Comparison of ENCODE assay signal across 19 cellular contexts in the genomic region with DNA sequence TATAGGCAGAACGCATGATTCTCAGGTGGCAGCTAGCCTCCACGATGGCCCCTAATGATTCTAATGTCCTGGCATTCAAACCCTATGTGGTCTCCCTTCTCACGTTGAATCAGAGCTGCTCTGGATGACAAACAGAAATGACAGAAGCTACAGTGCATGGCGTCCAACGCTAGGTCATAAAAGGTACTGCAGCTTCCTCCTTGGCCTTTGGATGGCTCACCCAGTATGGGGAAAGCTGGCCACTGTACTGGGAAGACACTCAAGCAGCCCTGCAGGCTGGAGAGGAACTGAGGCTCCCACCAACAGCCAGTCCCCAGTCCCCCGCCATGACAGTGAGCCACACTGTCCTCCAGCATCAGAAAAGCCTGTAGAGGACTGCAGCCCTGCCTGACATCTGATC.
DNase-seq lines count a peak whose midpoint lies in the region; ATAC-seq and TF ChIP-seq lines count a peak whose summit lies in the region.
"Had no signal": no experiment of that assay in that cellular context is flagged by ENCODE, and none has a peak within 500 bp of the region (broad histone marks: within the 10 kb centered on the region; RNA-seq: fewer than 3 reads in every experiment).

No MANE protein-coding gene starts in this region.

- H3K27me3 Mint-ChIP-seq in endodermal cell (ENCODE audit: insufficient read depth), result peaks cover 2% of the 10 kb centered on the region

- H2AFZ ChIP-seq in HCT116 (ENCODE audit: low read depth, low read length, poor library complexity, severe bottlenecking), result no peak overlapping the region

- H3K79me2 ChIP-seq in HCT116 (ENCODE audit: insufficient read depth, low read length), result no peaks in the 10 kb centered on the region

- H3K4me1 Mint-ChIP-seq in endodermal cell, result no peaks in the 10 kb centered on the region

- H3K4me3 Mint-ChIP-seq in endodermal cell, result no peak overlapping the region
- H3K4me3 Mint-ChIP-seq: CD4-positive, alpha-beta T cell had no signal

- DNase-seq in activated CD8-positive, alpha-beta memory T cell treated with anti-CD3 and anti-CD28 coated beads for 24 hours, result peak; percentile 49
- no peak for DNase-seq in activated CD8-positive, alpha-beta memory T cell treated with anti-CD3 and anti-CD28 coated beads, Interleukin-2, amount 50 U/mL, for 48 hours
- DNase-seq in HCT116 (ENCODE audit: low read depth, low spot score) (no peak), endodermal cell (no peak), thyroid gland (no peak), BE2C (no peak)
- DNase-seq in activated naive CD4-positive, alpha-beta T cell treated with anti-CD3 and anti-CD28 coated beads, Interleukin-2, amount 50 U/mL, for 16 hours, result no peak
- DNase-seq: AML-193; Calu3; CD4-positive, alpha-beta T cell; GF-D8; IMR-90; NCI-H1092; NCI-H2107; NCI-H226; NCI-H526 had no signal

- TF ChIP-seq POLR2A in HCT116 (IDR thresholded peaks at IDR 0.05; ENCODE audit: borderline replicate concordance, extremely low read depth, insufficient read depth, insufficient read length) (no peak), thyroid gland (IDR thresholded peaks at IDR 0.05) (no peak)

- no peaks in the 10 kb centered on the region for H3K36me3 Mint-ChIP-seq in endodermal cell (ENCODE audit: low read depth)

- H3K27me3 ChIP-seq in HCT116 (ENCODE audit: insufficient read depth, low read length), result no peaks in the 10 kb centered on the region; the same call in 1 of the 2 replicates
- no peaks in the 10 kb centered on the region for H3K27me3 ChIP-seq in endodermal cell (ENCODE audit: control insufficient read depth, insufficient read depth, low read length, poor library complexity, severe bottlenecking)
- H3K27me3 ChIP-seq in thyroid gland, result no peaks in the 10 kb centered on the region
- H3K27me3 ChIP-seq in BE2C, result no peaks in the 10 kb centered on the region
- H3K27me3 ChIP-seq: SJSA1 had no signal

- BruUV-seq in HCT116 (replicated peaks; lab: Mats Ljungman, UMichigan), result no TSS peak

- H3K9me2 ChIP-seq in HCT116 (ENCODE audit: insufficient read depth), result no peaks in the 10 kb centered on the region

- POLR2A ChIA-PET in HCT116 (lab: Charles Lee), result no interaction called here

- H3K4me3 ChIP-seq in HCT116 (replicated peaks in 1 of 2; ENCODE audit: low read depth in 1 of 2, low read length in 2 of 2), result no peak overlapping the region
- no peak overlapping the region for H3K4me3 ChIP-seq in endodermal cell (ENCODE audit: low read length)
- H3K4me3 ChIP-seq in thyroid gland (replicated peaks in 1 of 3), result no peak overlapping the region
- H3K4me3 ChIP-seq in BE2C (ENCODE audit: low read depth, low read length), result no peak overlapping the region
- H3K4me3 ChIP-seq: SJSA1 had no signal

- H3K36me3 ChIP-seq in HCT116 (ENCODE audit: control insufficient read depth in 1 of 2, insufficient read depth in 2 of 2, low read length in 2 of 2) (no peaks in the 10 kb centered on the region), endodermal cell (ENCODE audit: control insufficient read depth, insufficient read depth, low read length) (no peaks in the 10 kb centered on the region), thyroid gland (no peaks in the 10 kb centered on the region), BE2C (no peaks in the 10 kb centered on the region)
- H3K36me3 ChIP-seq: SJSA1 had no signal

- no peak overlapping the region for H3K4me2 ChIP-seq in HCT116 (ENCODE audit: low read length)

- H3K27ac Mint-ChIP-seq in endodermal cell, result no peak overlapping the region
- H3K27ac Mint-ChIP-seq: CD4-positive, alpha-beta T cell had no signal

- peak; percentile 70 for ATAC-seq in HCT116
- ATAC-seq in HG02938 (IDR thresholded peaks at IDR 0.05; ENCODE audit: unreplicated experiment), result no peak

- no peaks in the 10 kb centered on the region for H3K9me3 ChIP-seq in HCT116 (ENCODE audit: control insufficient read depth in 1 of 2, insufficient read depth in 1 of 2, low read depth in 1 of 2, low read length in 2 of 2)
- H3K9me3 ChIP-seq in endodermal cell (ENCODE audit: control insufficient read depth, low read length), result peaks cover 7% of the 10 kb centered on the region
- H3K9me3 ChIP-seq in thyroid gland, result no peaks in the 10 kb centered on the region
- no peaks in the 10 kb centered on the region for H3K9me3 ChIP-seq in BE2C
- H3K9me3 ChIP-seq: SJSA1 had no signal

- intact Hi-C loops in HCT116 (cut with micrococcal nuclease), result no loop called here
- intact Hi-C loops in thyroid gland (cut with DNase I), result no loop called here

- H3K9me3 Mint-ChIP-seq in endodermal cell, result peaks cover 2% of the 10 kb centered on the region

- H3K4me1 ChIP-seq in HCT116 (ENCODE audit: control insufficient read depth in 1 of 2, insufficient read depth in 2 of 2, low read length in 2 of 2), result no peaks in the 10 kb centered on the region
- H3K4me1 ChIP-seq in endodermal cell (ENCODE audit: control insufficient read depth, insufficient read depth, low read length), result no peaks in the 10 kb centered on the region
- H3K4me1 ChIP-seq in thyroid gland, result peaks cover 10 to 38% of the 10 kb centered on the region in 2 donors
- H3K4me1 ChIP-seq in BE2C, result no peaks in the 10 kb centered on the region; the same call in 1 of the 2 replicates

- no peak for TF ChIP-seq RAD21 in HCT116 (IDR thresholded peaks at IDR 0.05; ENCODE audit: low read depth)

- H4K20me1 ChIP-seq in HCT116 (ENCODE audit: insufficient read depth), result no peaks in the 10 kb centered on the region

- TF ChIP-seq CTCF in HCT116 (IDR thresholded peaks at IDR 0.05 in 2 of 3, conservative IDR thresholded peaks at IDR 0.05 in 1 of 3; ENCODE audit: borderline replicate concordance in 1 of 3, insufficient read depth in 1 of 3, low read depth in 2 of 3, low read length in 2 of 3) (no peak), endodermal cell (conservative IDR thresholded peaks at IDR 0.05) (peak; percentile 50), thyroid gland (IDR thresholded peaks at IDR 0.05) (peak in 1 of 6 experiments; percentile 6), BE2C (IDR thresholded peaks at IDR 0.05; ENCODE audit: low read depth, low read length) (no peak)

- no peak overlapping the region for H3K27ac ChIP-seq in HCT116 (ENCODE audit: low read depth, low read length)
- no peak overlapping the region for H3K27ac ChIP-seq in endodermal cell (ENCODE audit: low read depth, low read length)
- H3K27ac ChIP-seq in thyroid gland, result peak overlapping the region in 2 of 3 donors; percentile 45 to 70
- H3K27ac ChIP-seq: RWPE1, SJSA1 had no signal

- H3K9ac ChIP-seq in HCT116 (ENCODE audit: low read length) (no peak overlapping the region), endodermal cell (ENCODE audit: extremely low read depth, low read length, poor library complexity, severe bottlenecking) (no peak overlapping the region)

- 79 to 88% methylated on average over 5 to 6 of the region's 6 CpGs for WGBS in endodermal cell (ENCODE audit: insufficient coverage in 1 of 2, insufficient read length in 1 of 2), 2 experiments
- WGBS in thyroid gland, 2 donors, result 84 to 87% methylated on average over 6 of the region's 6 CpGs

- RAD21 ChIA-PET in HCT116 (lab: Charles Lee; ENCODE audit: low non-redundant PET in 1 of 2, low total read pairs in 2 of 2, uncharacterized antibody in 2 of 2, unreplicated experiment in 2 of 2), result no interaction called here

- CTCF ChIA-PET in HCT116 (lab: Charles Lee), result interaction anchor here (1.3 to 1.5 kb wide), 2 partner anchors 289 to 299 kb away, joined by 3 to 8 read pairs; partner anchors contain the start of gene XXYLT1

TF ChIP-seq in HCT116, 20 proteins besides CTCF, POLR2A, EP300 and RAD21 (continues in another document):
- TF ChIP-seq JUND (IDR thresholded peaks at IDR 0.05), result no peak
- TF ChIP-seq ELF1 (IDR thresholded peaks at IDR 0.05; ENCODE audit: borderline replicate concordance, low read depth), result no peak
- no peak for TF ChIP-seq ATF3 (IDR thresholded peaks at IDR 0.05)
- no peak for TF ChIP-seq EGR1 (IDR thresholded peaks at IDR 0.05; ENCODE audit: low read depth)
- TF ChIP-seq EZH2phosphoT487 (IDR thresholded peaks at IDR 0.05; ENCODE audit: borderline replicate concordance), result no peak
- TF ChIP-seq, protein P1, sequence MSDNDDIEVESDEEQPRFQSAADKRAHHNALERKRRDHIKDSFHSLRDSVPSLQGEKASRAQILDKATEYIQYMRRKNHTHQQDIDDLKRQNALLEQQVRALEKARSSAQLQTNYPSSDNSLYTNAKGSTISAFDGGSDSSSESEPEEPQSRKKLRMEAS (IDR thresholded peaks at IDR 0.05), result no peak
- TF ChIP-seq ZFX (IDR thresholded peaks at IDR 0.05), result no peak
- TF ChIP-seq CEBPB (IDR thresholded peaks at IDR 0.05; ENCODE audit: low read depth), result no peak
- TF ChIP-seq, protein P2, sequence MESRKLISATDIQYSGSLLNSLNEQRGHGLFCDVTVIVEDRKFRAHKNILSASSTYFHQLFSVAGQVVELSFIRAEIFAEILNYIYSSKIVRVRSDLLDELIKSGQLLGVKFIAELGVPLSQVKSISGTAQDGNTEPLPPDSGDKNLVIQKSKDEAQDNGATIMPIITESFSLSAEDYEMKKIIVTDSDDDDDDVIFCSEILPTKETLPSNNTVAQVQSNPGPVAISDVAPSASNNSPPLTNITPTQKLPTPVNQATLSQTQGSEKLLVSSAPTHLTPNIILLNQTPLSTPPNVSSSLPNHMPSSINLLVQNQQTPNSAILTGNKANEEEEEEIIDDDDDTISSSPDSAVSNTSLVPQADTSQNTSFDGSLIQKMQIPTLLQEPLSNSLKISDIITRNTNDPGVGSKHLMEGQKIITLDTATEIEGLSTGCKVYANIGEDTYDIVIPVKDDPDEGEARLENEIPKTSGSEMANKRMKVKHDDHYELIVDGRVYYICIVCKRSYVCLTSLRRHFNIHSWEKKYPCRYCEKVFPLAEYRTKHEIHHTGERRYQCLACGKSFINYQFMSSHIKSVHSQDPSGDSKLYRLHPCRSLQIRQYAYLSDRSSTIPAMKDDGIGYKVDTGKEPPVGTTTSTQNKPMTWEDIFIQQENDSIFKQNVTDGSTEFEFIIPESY (IDR thresholded peaks at IDR 0.05; ENCODE audit: extremely low read depth, insufficient replicate concordance, low read length), result no peak
- no peak for TF ChIP-seq SP1 (IDR thresholded peaks at IDR 0.05; ENCODE audit: low read depth)
- TF ChIP-seq FOSL1 (IDR thresholded peaks at IDR 0.05; ENCODE audit: low read depth), result no peak
- no peak for TF ChIP-seq ZNF274 (IDR thresholded peaks at IDR 0.05; ENCODE audit: low read depth, low read length)
- no peak for TF ChIP-seq POLR2AphosphoS5 (IDR thresholded peaks at IDR 0.05; ENCODE audit: low read depth, low read length)
- no peak for TF ChIP-seq EZH2 (IDR thresholded peaks at IDR 0.05)
- no peak for TF ChIP-seq TCF7L2 (IDR thresholded peaks at IDR 0.05; ENCODE audit: borderline replicate concordance, extremely low read depth, insufficient read depth, insufficient read length)
- no peak for TF ChIP-seq SIN3A (IDR thresholded peaks at IDR 0.05; ENCODE audit: low read depth)
- no peak for TF ChIP-seq SRF (IDR thresholded peaks at IDR 0.05; ENCODE audit: low read depth)

Comparison
In these comparisons a context has a peak if more than half of its experiments do, and no peak if none do; other contexts are left out.
1. H3K27ac ChIP-seq: peak in thyroid gland (2 of 3); none in HCT116 (single experiment) and endodermal cell (single experiment).